Comparison of ENCODE assay signal across 8 cellular contexts in genomic region chr17:29592850-29593545, GRCh38. TPM values are rescaled to one million over a fixed set of nuclear protein-coding genes. Genes with fewer than 3 reads are reported as not detected.
A peak's percentile ranks its signal among the peaks of the same experiment; 100 is the strongest.
DNase-seq lines count a peak whose midpoint lies in the region; ATAC-seq, FAIRE-seq and TF ChIP-seq lines count a peak whose summit lies in the region.

TSS of gene ANKRD13B (plus strand) at chr17:29593132. CDS start at chr17:29593622, 490 bp downstream.

- H3K9me3 Mint-ChIP-seq in naive B cell: no peaks in the 10 kb centered on the region

- peak within 1 kb of the TSS; percentile 57 for H3K4me2 ChIP-seq in endothelial cell of umbilical vein (ENCODE audit: insufficient read depth, low read length)

- BruUV-seq in endothelial cell of umbilical vein (replicated peaks; lab: Mats Ljungman, UMichigan): no TSS peak

- intact Hi-C loops in endothelial cell of umbilical vein (cut with micrococcal nuclease): loop anchor here (5.0 kb wide), 1 partner anchor 301 kb away; the partner anchor contains the start of gene NUFIP2

- H3K36me3 Mint-ChIP-seq in naive B cell: no peaks in the 10 kb centered on the region

- dilution Hi-C loops in endothelial cell of umbilical vein (cut with MboI; ENCODE audit: extremely low pct_ligation_motif_present, low sequenced_read_pairs): no loop called here

- H3K4me3 ChIP-seq in GM06990 (replicated peaks; ENCODE audit: low read depth, low read length): peak within 1 kb of the TSS; percentile 61
- peak within 1 kb of the TSS; percentile 59 for H3K4me3 ChIP-seq in WI38 (ENCODE audit: low read depth, low read length)
- H3K4me3 ChIP-seq in endothelial cell of umbilical vein (replicated peaks in 1 of 3; ENCODE audit: insufficient read depth in 1 of 3, low read depth in 1 of 3, low read length in 3 of 3): peak within 1 kb of the TSS; percentile 51 to 64 (median 59)

- peaks cover 44% of the 10 kb centered on the region for H3K4me1 ChIP-seq in endothelial cell of umbilical vein (ENCODE audit: control insufficient read depth, extremely low read depth, insufficient read depth, low read length)

- ATAC-seq in naive B cell (ENCODE audit: low read depth in 2 of 2) (peak in 1 of 2 donors; percentile 6), esophagus mucosa (no peak), HG03460 (IDR thresholded peaks at IDR 0.05; ENCODE audit: unreplicated experiment) (no peak)

- H3K79me2 ChIP-seq in endothelial cell of umbilical vein (ENCODE audit: control insufficient read depth, insufficient read depth, low read length): peaks cover 21% of the 10 kb centered on the region

- peak within 1 kb of the TSS; percentile 21 for H3K27ac ChIP-seq in endothelial cell of umbilical vein (ENCODE audit: insufficient read depth, low read depth, low read length)

- peak within 1 kb of the TSS; percentile 67 for H2AFZ ChIP-seq in endothelial cell of umbilical vein (ENCODE audit: low read depth, low read length)

- CTCF ChIA-PET in endothelial cell of umbilical vein (lab: Charles Lee): interaction anchor here (0.6 to 9.2 kb wide), 14 partner anchors 14 to 500 kb away, joined by 3 to 152 read pairs (median 6); partner anchors contain the start of genes ABHD15 and TP53I13

- no peaks in the 10 kb centered on the region for H3K9me1 ChIP-seq in endothelial cell of umbilical vein (replicated peaks; ENCODE audit: control insufficient read depth, extremely low read depth, insufficient read depth, low read length)

- POLR2A ChIA-PET in endothelial cell of umbilical vein (lab: Charles Lee): interaction anchor here (0.7 kb wide), 1 partner anchor 23 kb away, joined by 3 read pairs; no protein-coding TSS in a partner anchor

- H3K27ac Mint-ChIP-seq in naive B cell: peak within 1 kb of the TSS in 4 of 6 donors; percentile 38 to 82 (median 55)

- H3K27me3 Mint-ChIP-seq in naive B cell: peaks cover 0 to 10% (median 0%) of the 10 kb centered on the region in 3 donors

- peak within 1 kb of the TSS; percentile 29 for H3K9ac ChIP-seq in endothelial cell of umbilical vein (replicated peaks; ENCODE audit: extremely low read depth, insufficient read depth, low read length)

- no peak for DNase-seq in GM06990 (ENCODE audit: extremely low read depth, insufficient read length)
- peak; percentile 47 for DNase-seq in NCI-H1092 (lab: John Stamatoyannopoulos, UW)
- no peak for DNase-seq in endothelial cell of umbilical vein (ENCODE audit: low read depth, low spot score)
- peak; percentile 34 for DNase-seq in naive B cell
- DNase-seq in urothelium cell line (ENCODE audit: low spot score): peak; percentile 44

- peaks cover 28 to 49% (median 38%) of the 10 kb centered on the region in 3 donors for H3K4me1 Mint-ChIP-seq in naive B cell

- H3K4me3 Mint-ChIP-seq in naive B cell: peak within 1 kb of the TSS; percentile 84 to 94 (median 90)

- H4K20me1 ChIP-seq in endothelial cell of umbilical vein (replicated peaks; ENCODE audit: control insufficient read depth, extremely low read depth, insufficient read depth, low read length): no peaks in the 10 kb centered on the region

- no peaks in the 10 kb centered on the region for H3K27me3 ChIP-seq in GM06990 (replicated peaks; ENCODE audit: control insufficient read depth, insufficient read depth, low read length)
- H3K27me3 ChIP-seq in endothelial cell of umbilical vein (ENCODE audit: control insufficient read depth in 2 of 2, insufficient read depth in 2 of 2, low read length in 2 of 2): no peaks in the 10 kb centered on the region

- H3K36me3 ChIP-seq in GM06990 (ENCODE audit: control insufficient read depth, insufficient read depth, low read length): no peaks in the 10 kb centered on the region
- H3K36me3 ChIP-seq in endothelial cell of umbilical vein (ENCODE audit: control insufficient read depth in 2 of 2, extremely low read depth in 1 of 2, insufficient read depth in 2 of 2, low read length in 2 of 2): no peaks in the 10 kb centered on the region

- no peaks in the 10 kb centered on the region for H3K9me3 ChIP-seq in endothelial cell of umbilical vein (replicated peaks; ENCODE audit: control insufficient read depth, insufficient read depth, low read length)

- TF ChIP-seq POLR2A in endothelial cell of umbilical vein (IDR thresholded peaks at IDR 0.05; ENCODE audit: low read depth, low read length): no peak

- FAIRE-seq in endothelial cell of umbilical vein (lab: Jason Lieb, UNC) (peak; percentile 56), urothelium cell line (lab: Jason Lieb, UNC) (no peak)

- TF ChIP-seq CTCF in GM06990 (IDR thresholded peaks at IDR 0.05; ENCODE audit: insufficient read depth, low read length, poor library complexity, severe bottlenecking) (peak; percentile 4), WI38 (IDR thresholded peaks at IDR 0.05; ENCODE audit: low read depth, low read length) (no peak), endothelial cell of umbilical vein (IDR thresholded peaks at IDR 0.05; ENCODE audit: extremely low read depth in 1 of 2, insufficient read depth in 1 of 2, low read depth in 1 of 2, low read length in 2 of 2) (no peak)

TF ChIP-seq in endothelial cell of umbilical vein, 7 proteins besides CTCF, POLR2A, EP300 and RAD21:
- no peak for TF ChIP-seq MAX (IDR thresholded peaks at IDR 0.05; ENCODE audit: insufficient read depth, insufficient read length)
- TF ChIP-seq POLR2AphosphoS5 (IDR thresholded peaks at IDR 0.05; ENCODE audit: insufficient read depth, low read depth, low read length): peak; percentile 22

RNA-seq across cellular contexts. Expression of gene ANKRD13B, which starts in this region (rescaled TPM):
- total RNA-seq in endothelial cell of umbilical vein: 21.1 and 22.8 TPM in 2 replicates
- 23.2 and 26.7 TPM in 2 replicates for polyA plus RNA-seq in endothelial cell of umbilical vein
- 10.5 and 15.8 TPM in 2 replicates for polyA plus RNA-seq in endothelial cell of umbilical vein (2011; cell fraction: cytosol; rRNA removed)
- polyA plus RNA-seq in endothelial cell of umbilical vein (2011; cell fraction: nucleus; rRNA removed): 92.5 and 94.8 TPM in 2 replicates
- 25.3 and 34.7 TPM in 2 replicates for polyA plus RNA-seq in endothelial cell of umbilical vein (2012)
- 15.5 and 20.3 TPM in 2 replicates for polyA minus RNA-seq in endothelial cell of umbilical vein
- 21.3 TPM for polyA minus RNA-seq in endothelial cell of umbilical vein (2011; cell fraction: cytosol; rRNA and poly(A)+ RNA removed)
- polyA minus RNA-seq in endothelial cell of umbilical vein (2011; cell fraction: nucleus; rRNA and poly(A)+ RNA removed): 17.8 and 28.5 TPM in 2 replicates
- polyA plus RNA-seq in naive B cell (ENCODE audit: low read depth in 6 of 6): not detected
- 2.7 TPM for total RNA-seq in esophagus mucosa

Comparison
In these comparisons a context has a peak if more than half of its experiments do, and no peak if none do; other contexts are left out.
1. RNA of gene ANKRD13B (polyA plus RNA-seq): 10.5 to 94.8 TPM in endothelial cell of umbilical vein; not detected in naive B cell; every median in the first group is over 10 times any median in the second.
2. Peak in DNase-seq in naive B cell; RNA of the gene not detected or under 1 TPM.
3. DNase-seq: peak in NCI-H1092 (single experiment) and urothelium cell line (single experiment); none in GM06990 (single experiment) and endothelial cell of umbilical vein (single experiment).
4. Peak in every context shown above with its lines, with median percentiles within 50 percentile points of each other: H3K4me3 ChIP-seq.